ENCODE assay signal across 17 cellular contexts in genomic region chr1:167924102-167924501, GRCh38. TPM values are rescaled to one million over a fixed set of nuclear protein-coding genes. Genes with fewer than 3 reads are reported as not detected.
"Had no signal": no experiment of that assay in that cellular context is flagged by ENCODE, and none has a peak within 500 bp of the region (broad histone marks: within the 10 kb centered on the region; RNA-seq: fewer than 3 reads in every experiment).

No MANE protein-coding gene starts in this region.

- H3K4me2 ChIP-seq: smooth muscle cell had no signal

- H3K27me3 ChIP-seq: dorsolateral prefrontal cortex, esophagus muscularis mucosa, gastroesophageal sphincter, ovary had no signal

- H3K9me3 ChIP-seq: esophagus muscularis mucosa, gastroesophageal sphincter, ovary had no signal

- H3K4me3 ChIP-seq: dorsolateral prefrontal cortex, esophagus muscularis mucosa, gastroesophageal sphincter, ovary, smooth muscle cell had no signal

- ATAC-seq: gastroesophageal sphincter; naive thymus-derived CD4-positive, alpha-beta T cell; right cardiac atrium had no signal

- H3K9me3 Mint-ChIP-seq: naive thymus-derived CD4-positive, alpha-beta T cell had no signal

- H3K4me3 Mint-ChIP-seq: naive thymus-derived CD4-positive, alpha-beta T cell had no signal

- H3K27ac Mint-ChIP-seq: naive thymus-derived CD4-positive, alpha-beta T cell had no signal

- DNase-seq: cortex of kidney; dorsolateral prefrontal cortex; effector CD8-positive, alpha-beta T cell; hippocampal formation; kidney glomerular epithelial cell; mesendoderm; naive thymus-derived CD4-positive, alpha-beta T cell; ovary; right cardiac atrium; stimulated activated CD4-positive, alpha-beta T cell treated with anti-CD3 and anti-CD28 coated beads, Interleukin-2, amount 100 ng/mL, for 48 hours; stimulated activated naive CD4-positive, alpha-beta T cell treated with Interleukin-2 at 50 U/mL for 16 hours; trophoblast cell had no signal

- H3K36me3 ChIP-seq: gastroesophageal sphincter, ovary had no signal

- H3K27me3 Mint-ChIP-seq: naive thymus-derived CD4-positive, alpha-beta T cell had no signal

- H3K27ac ChIP-seq: dorsolateral prefrontal cortex, esophagus muscularis mucosa, gastroesophageal sphincter, ovary had no signal

RNA-seq across cellular contexts. Expression of gene ADCY10, which starts 10.2 kb away (rescaled TPM):
- total RNA-seq: lung microvascular endothelial cell, mononuclear cell, smooth muscle cell had no signal
- polyA plus RNA-seq: smooth muscle cell had no signal
